ENCODE assay signal across 8 cellular contexts in the genomic region with DNA sequence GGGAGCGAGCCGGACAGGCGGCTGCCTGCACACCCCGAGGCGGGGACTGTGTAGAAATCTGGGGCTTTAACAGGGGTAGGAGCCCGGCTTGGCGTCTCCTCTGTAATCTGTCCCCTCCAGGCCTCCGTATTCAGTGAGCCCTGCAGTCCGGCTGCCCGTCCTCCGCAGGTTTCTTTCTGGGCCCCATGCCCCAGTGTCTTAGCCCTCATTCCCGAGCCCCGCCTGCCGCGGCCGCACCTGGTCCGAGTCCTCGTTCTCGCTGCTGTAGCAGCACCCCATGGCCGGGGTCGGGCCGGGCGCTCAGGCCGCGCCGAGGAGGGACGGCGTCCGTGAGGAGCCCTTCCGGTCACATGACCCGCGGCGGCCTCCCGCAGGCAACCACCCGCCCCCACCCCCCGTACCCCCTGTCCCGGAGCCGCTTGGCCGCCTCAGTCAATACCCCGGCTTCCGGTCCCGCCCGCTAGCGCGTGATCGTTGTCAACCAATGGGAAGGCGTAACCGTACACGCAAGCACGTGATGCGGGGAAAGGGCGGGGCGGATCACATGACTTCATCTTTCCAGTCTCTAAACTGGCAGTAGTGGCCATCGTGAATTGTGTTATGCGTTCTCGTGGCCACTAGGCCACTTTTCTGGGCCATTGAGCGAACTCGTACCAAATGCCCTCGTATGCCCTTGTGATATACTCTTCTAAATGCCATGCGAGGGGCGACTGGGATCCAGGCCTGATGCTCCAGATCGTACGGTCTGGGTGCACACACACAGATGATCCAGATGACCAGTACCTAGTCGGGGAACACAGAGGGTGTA. TPM values are rescaled to one million over a fixed set of nuclear protein-coding genes. Genes with fewer than 3 reads are reported as not detected.
DNase-seq lines count a peak whose midpoint lies in the region; ATAC-seq and TF ChIP-seq lines count a peak whose summit lies in the region.

A gene (minus strand): TSS at position 352 of the 808 bp plus-strand sequence. CDS start 73 bp downstream, at position 279.

- H3K4me2 ChIP-seq in PC-9, result peak within 1 kb of the TSS; percentile 97

- no peaks in the 10 kb centered on the region for H3K27me3 ChIP-seq in PC-9 (ENCODE audit: insufficient read depth, low read depth)
- H3K27me3 ChIP-seq in mucosa of rectum (ENCODE audit: control insufficient read depth in 2 of 2, insufficient read depth in 2 of 2, low read length in 2 of 2), result no peaks in the 10 kb centered on the region

- POLR2A ChIA-PET in PC-9 (lab: Charles Lee; ENCODE audit: unreplicated experiment), result no interaction called here

- intact Hi-C loops in PC-9 (cut with micrococcal nuclease; ENCODE audit: unreplicated experiment), result loop anchor here (1.0 to 5.0 kb wide), 3 partner anchors 9 to 79 kb away; a partner anchor contains a TSS

- ATAC-seq in GM21576 (IDR thresholded peaks at IDR 0.05; ENCODE audit: unreplicated experiment), result peak; percentile 80

- no peaks in the 10 kb centered on the region for H3K36me3 ChIP-seq in PC-9 (ENCODE audit: low read depth)
- H3K36me3 ChIP-seq in mucosa of rectum (ENCODE audit: control insufficient read depth in 2 of 2, insufficient read depth in 2 of 2, low read length in 2 of 2), result peaks cover 16 to 23% of the 10 kb centered on the region in 2 donors

- H3K9me3 ChIP-seq in PC-9 (ENCODE audit: insufficient read depth, low read depth) (no peaks in the 10 kb centered on the region), mucosa of rectum (ENCODE audit: control insufficient read depth in 2 of 2, low read length in 2 of 2) (no peaks in the 10 kb centered on the region)

- H3K27ac ChIP-seq in PC-9 (peak within 1 kb of the TSS; percentile 71), mucosa of rectum (ENCODE audit: low read depth in 2 of 2, low read length in 2 of 2) (peak within 1 kb of the TSS; percentile 87 to 95)

- TF ChIP-seq CTCF in PC-9 (conservative IDR thresholded peaks at IDR 0.05), result peak; percentile 68; the same call in 1 of the 2 replicates
- peak; percentile 37 for TF ChIP-seq CTCF in epithelial cell of proximal tubule (conservative IDR thresholded peaks at IDR 0.05; ENCODE audit: low read depth, low read length)

- peak within 1 kb of the TSS; percentile 83 for H2AFZ ChIP-seq in PC-9

- H3K4me3 ChIP-seq in Jurkat, Clone E6-1 (ENCODE audit: low read length), result peak within 1 kb of the TSS; percentile 97
- H3K4me3 ChIP-seq in PC-9 (peak within 1 kb of the TSS; percentile 95), epithelial cell of proximal tubule (ENCODE audit: low read depth, low read length) (peak within 1 kb of the TSS; percentile 97), mucosa of rectum (ENCODE audit: low read length in 2 of 2) (peak within 1 kb of the TSS; percentile 81 to 90)

- H4K20me1 ChIP-seq in PC-9 (ENCODE audit: insufficient read depth), result no peaks in the 10 kb centered on the region

- peak within 1 kb of the TSS; percentile 91 to 96 for H3K9ac ChIP-seq in mucosa of rectum (ENCODE audit: low read depth in 1 of 2, low read length in 2 of 2)

- H3K4me1 ChIP-seq in PC-9 (replicated peaks; ENCODE audit: insufficient read depth), result peaks cover 13% of the 10 kb centered on the region
- H3K4me1 ChIP-seq in mucosa of rectum (ENCODE audit: control insufficient read depth in 2 of 2, insufficient read depth in 2 of 2, low read length in 2 of 2), result peaks cover 24 to 25% of the 10 kb centered on the region in 2 donors

- DNase-seq in DMS153 (lab: John Stamatoyannopoulos, UW) (peak; percentile 98), PC-9 (peak; percentile 96 to 98), epithelial cell of proximal tubule (ENCODE audit: low read depth) (peak; percentile 83)
- DNase-seq in Jurkat, Clone E6-1 (ENCODE audit: low read depth, low spot score), result peak; percentile 97
- peak; percentile 96 for DNase-seq in activated T-cell treated with anti-CD3 and anti-CD28 coated beads, Interleukin-2, amount 50 U/mL, for 1 hour
- peak; percentile 99 for DNase-seq in stimulated activated CD8-positive, alpha-beta memory T cell treated with anti-CD3 and anti-CD28 coated beads, Interleukin-4, amount 100 ng/mL, for 48 hours

- H3K9me2 ChIP-seq in PC-9 (ENCODE audit: insufficient read depth), result no peaks in the 10 kb centered on the region

- peaks cover 38% of the 10 kb centered on the region for H3K79me2 ChIP-seq in PC-9 (ENCODE audit: low read depth)

- BruUV-seq in PC-9 (replicated peaks; lab: Mats Ljungman, UMichigan), result no TSS peak

- peaks cover 15% of the 10 kb centered on the region; the same call in 1 of the 2 replicates for H3F3A ChIP-seq in PC-9 (ENCODE audit: insufficient read depth, low read depth)

- CTCF ChIA-PET in PC-9 (lab: Charles Lee), result no interaction called here

RNA-seq across cellular contexts. Expression of the gene that starts here (rescaled TPM):
- 109 TPM for polyA plus RNA-seq in Jurkat, Clone E6-1 (2012; ENCODE audit: insufficient read depth, insufficient read length)
- total RNA-seq in PC-9 (2021) (94.6 and 107 TPM in 2 replicates), epithelial cell of proximal tubule (149 and 156 TPM in 2 replicates)

Comparison
In these comparisons a context has a peak if more than half of its experiments do, and no peak if none do; other contexts are left out.
1. Peak in every context shown above with its lines: DNase-seq, ATAC-seq, H3K4me3 ChIP-seq and H3K27ac ChIP-seq.